ENCODE assay signal across 14 cellular contexts in genomic region chr13:100212904-100213538, GRCh38.
"Had no signal": no experiment of that assay in that cellular context is flagged by ENCODE, and none has a peak within 500 bp of the region (broad histone marks: within the 10 kb centered on the region; RNA-seq: fewer than 3 reads in every experiment).

No MANE protein-coding gene starts in this region.

- H3K27ac Mint-ChIP-seq: activated CD8-positive, alpha-beta T cell treated with anti-CD3 and anti-CD28 coated beads for 36 hours; activated T-helper 1 cell treated with anti-CD3 and anti-CD28 coated beads, Interleukin-12 subunit alpha, Interleukin-12 subunit beta, Interleukin-2, Interleukin-4 antibody, amounts not matched to agents 30 ng/mL and 10 ng/mL and 1 ng/mL, durations not matched to agents 14 hours and 24 hours and 36 hours; memory B cell; natural killer cell treated with Interleukin-12 subunit alpha and Interleukin-12 subunit beta and Interleukin-15 and Interleukin-18, amount 100 ng/mL, for 72 hours; type B pancreatic cell had no signal

- H3K27me3 Mint-ChIP-seq: activated CD8-positive, alpha-beta T cell treated with anti-CD3 and anti-CD28 coated beads for 36 hours; memory B cell; natural killer cell treated with Interleukin-12 subunit alpha and Interleukin-12 subunit beta and Interleukin-15 and Interleukin-18, amount 100 ng/mL, for 72 hours; type B pancreatic cell had no signal

- H3K27ac ChIP-seq: ascending aorta, heart left ventricle, suprapubic skin, VCaP had no signal

- ATAC-seq: activated CD8-positive, alpha-beta T cell treated with anti-CD3 and anti-CD28 coated beads for 36 hours; heart left ventricle; natural killer cell treated with Interleukin-12 subunit alpha and Interleukin-12 subunit beta and Interleukin-15 and Interleukin-18, amount 100 ng/mL, for 72 hours had no signal

- H3K36me3 ChIP-seq: suprapubic skin had no signal

- H3K9me3 ChIP-seq: ascending aorta, suprapubic skin had no signal

- H3K4me3 Mint-ChIP-seq: activated CD8-positive, alpha-beta T cell treated with anti-CD3 and anti-CD28 coated beads for 36 hours; activated T-helper 1 cell treated with anti-CD3 and anti-CD28 coated beads, Interleukin-12 subunit alpha, Interleukin-12 subunit beta, Interleukin-2, Interleukin-4 antibody, amounts not matched to agents 30 ng/mL and 10 ng/mL and 1 ng/mL, durations not matched to agents 14 hours and 24 hours and 36 hours; memory B cell; natural killer cell treated with Interleukin-12 subunit alpha and Interleukin-12 subunit beta and Interleukin-15 and Interleukin-18, amount 100 ng/mL, for 72 hours; type B pancreatic cell had no signal

- H3K27me3 ChIP-seq: ascending aorta, heart left ventricle, suprapubic skin had no signal

- H3K4me3 ChIP-seq: ascending aorta, heart left ventricle, suprapubic skin had no signal

- DNase-seq: activated CD4-positive, alpha-beta T cell treated with anti-CD3 and anti-CD28 coated beads for 4 hours; activated CD8-positive, alpha-beta T cell treated with anti-CD3 and anti-CD28 coated beads for 36 hours; activated naive CD4-positive, alpha-beta T cell; foreskin melanocyte; heart left ventricle; stimulated activated CD4-positive, alpha-beta T cell treated with anti-CD3 and anti-CD28 coated beads, Interleukin-2, amount 100 ng/mL, for 48 hours; stimulated activated naive CD4-positive, alpha-beta T cell treated with Interleukin-2 at 50 U/mL for 16 hours had no signal

- H3K4me1 ChIP-seq: ascending aorta, suprapubic skin had no signal
